Comparison of ENCODE assay signal across 13 cellular contexts in genomic region chr17:37492167-37492566, GRCh38. TPM values are rescaled to one million over a fixed set of nuclear protein-coding genes. Genes with fewer than 3 reads are reported as not detected.
DNase-seq lines count a peak whose midpoint lies in the region; ATAC-seq and TF ChIP-seq lines count a peak whose summit lies in the region.
"Had no signal": no experiment of that assay in that cellular context is flagged by ENCODE, and none has a peak within 500 bp of the region (broad histone marks: within the 10 kb centered on the region; RNA-seq: fewer than 3 reads in every experiment).

No MANE protein-coding gene starts in this region.

- H3K4me1 ChIP-seq in right atrium auricular region (peaks cover 0 to 42% of the 10 kb centered on the region in 2 donors), adrenal gland (replicated peaks in 1 of 2) (peaks cover 31 to 51% of the 10 kb centered on the region in 2 donors), liver (ENCODE audit: control insufficient read depth in 4 of 4, insufficient read depth in 4 of 4, low read length in 3 of 4) (peaks cover 0 to 54% (median 42%) of the 10 kb centered on the region in 4 donors), uterus (no peaks in the 10 kb centered on the region)

- H3K27ac ChIP-seq in right atrium auricular region (peak overlapping the region; percentile 87 to 98), adrenal gland (peak overlapping the region in 4 of 5 donors; percentile 85 to 93 (median 88)), liver (ENCODE audit: low read depth in 1 of 2, low read length in 2 of 2) (peak overlapping the region; percentile 35 to 42), uterus (peak overlapping the region; percentile 84 to 89)

- no peaks in the 10 kb centered on the region for H3K9me3 ChIP-seq in right atrium auricular region
- H3K9me3 ChIP-seq in adrenal gland (replicated peaks in 1 of 3), result no peaks in the 10 kb centered on the region
- no peaks in the 10 kb centered on the region for H3K9me3 ChIP-seq in liver (ENCODE audit: control insufficient read depth in 4 of 4, low read length in 3 of 4)
- no peaks in the 10 kb centered on the region for H3K9me3 ChIP-seq in uterus
- H3K9me3 ChIP-seq: BE2C had no signal

- no peak for DNase-seq in right atrium auricular region (ENCODE audit: low spot score)
- DNase-seq in cardiac septum (ENCODE audit: low spot score), result no peak
- DNase-seq in adrenal gland, result no peak
- DNase-seq in uterus, result no peak
- DNase-seq in dedifferentiated amniotic fluid mesenchymal stem cell (ENCODE audit: extremely low spot score), result no peak
- DNase-seq: activated CD4-positive, alpha-beta T cell treated with anti-CD3 and anti-CD28 coated beads, Interleukin-2, amount 50 U/mL, for 48 hours; amniotic stem cell; BE2C; NCI-H1436 treated with DMSO at 0.1 percent for 48 hours; stimulated activated naive CD8-positive, alpha-beta T cell treated with anti-CD3 and anti-CD28 coated beads, Interleukin-15, amount 100 ng/mL, for 72 hours had no signal

- ATAC-seq in HG02610 (IDR thresholded peaks at IDR 0.05; ENCODE audit: unreplicated experiment) (no peak), GM21737 (IDR thresholded peaks at IDR 0.05; ENCODE audit: unreplicated experiment) (no peak)
- ATAC-seq: stimulated activated naive CD8-positive, alpha-beta T cell treated with anti-CD3 and anti-CD28 coated beads, Interleukin-15, amount 100 ng/mL, for 72 hours had no signal

- WGBS in adrenal gland, 4 donors, result 37 to 44% (median 40%) methylated on average over 4 of the region's 4 CpGs
- WGBS in liver, result 42% methylated on average over 4 of the region's 4 CpGs

- intact Hi-C loops in cardiac septum (cut with DNase I), result no loop called here
- intact Hi-C loops in adrenal gland (cut with DNase I), result no loop called here
- intact Hi-C loops in uterus (cut with DNase I; ENCODE audit: low total_unique reads), result no loop called here

- H3K27me3 ChIP-seq in right atrium auricular region (no peaks in the 10 kb centered on the region), adrenal gland (no peaks in the 10 kb centered on the region), liver (ENCODE audit: control insufficient read depth in 4 of 4, insufficient read depth in 4 of 4, low read length in 3 of 4) (no peaks in the 10 kb centered on the region), uterus (no peaks in the 10 kb centered on the region)
- H3K27me3 ChIP-seq: BE2C had no signal

- H3K9ac ChIP-seq in liver (ENCODE audit: low read depth in 1 of 2, low read length in 2 of 2), result peak overlapping the region in 1 of 2 donors; percentile 54

- H3K36me3 ChIP-seq in right atrium auricular region (no peaks in the 10 kb centered on the region), adrenal gland (replicated peaks in 1 of 2) (no peaks in the 10 kb centered on the region), liver (ENCODE audit: control insufficient read depth in 4 of 4, insufficient read depth in 3 of 4, low read depth in 1 of 4, low read length in 3 of 4) (no peaks in the 10 kb centered on the region), uterus (no peaks in the 10 kb centered on the region)
- H3K36me3 ChIP-seq: BE2C had no signal

- no peak for TF ChIP-seq RAD21 in liver (IDR thresholded peaks at IDR 0.05)

- H3K4me3 ChIP-seq in right atrium auricular region (peak overlapping the region in 1 of 2 donors; percentile 25), adrenal gland (peak overlapping the region in 1 of 4 donors; percentile 92), liver (ENCODE audit: low read depth in 1 of 3, low read length in 3 of 3) (no peak overlapping the region), uterus (no peak overlapping the region)

- TF ChIP-seq CTCF in right atrium auricular region (IDR thresholded peaks at IDR 0.05), result no peak
- TF ChIP-seq CTCF in adrenal gland (IDR thresholded peaks at IDR 0.05), result no peak
- no peak for TF ChIP-seq CTCF in liver (IDR thresholded peaks at IDR 0.05; ENCODE audit: low read depth, low read length, missing input control)
- TF ChIP-seq CTCF in uterus (IDR thresholded peaks at IDR 0.05), result no peak

- TF ChIP-seq POLR2A in adrenal gland (IDR thresholded peaks at IDR 0.05) (no peak), uterus (IDR thresholded peaks at IDR 0.05) (no peak)

TF ChIP-seq in liver, 16 proteins besides CTCF, POLR2A, EP300 and RAD21:
- TF ChIP-seq FOXA1 (IDR thresholded peaks at IDR 0.05) (no peak), HNF4A (conservative IDR thresholded peaks at IDR 0.05) (no peak), TAF1 (conservative IDR thresholded peaks at IDR 0.05) (no peak), JUND (IDR thresholded peaks at IDR 0.05) (no peak), HNF4G (IDR thresholded peaks at IDR 0.05) (no peak)

RNA-seq across cellular contexts. Expression of gene DUSP14, which starts 2.5 kb away (rescaled TPM):
- total RNA-seq in right atrium auricular region (10 to 100 TPM; 35.3 to 39.6 TPM), cardiac septum (22.4 TPM), adrenal gland (10 to 100 TPM; 13.4 to 66.2 (median 23.3) TPM), liver (10 to 100 TPM in 1 of 2 donors, 1 to 10 TPM in 1; 6.3 to 13.5 TPM), uterus (10 to 100 TPM; 10.4 to 70.0 (median 32.6) TPM)
- polyA plus RNA-seq in adrenal gland (10 to 100 TPM in 2 of 3 donors, 1 to 10 TPM in 1; 7.2 to 19.8 (median 16.0) TPM), liver (10 to 100 TPM; 14.1 to 15.7 TPM)

Comparison
In these comparisons a context has a peak if more than half of its experiments do, and no peak if none do; other contexts are left out.
1. H3K27ac ChIP-seq: peak in every context shown above with its lines; median percentile 92 in right atrium auricular region; 88 in adrenal gland; 86 in uterus; 38 in liver.